Comparison of ENCODE assay signal across 13 cellular contexts in genomic region chr4:124386163-124386562, GRCh38.
"Had no signal": no experiment of that assay in that cellular context is flagged by ENCODE, and none has a peak within 500 bp of the region (broad histone marks: within the 10 kb centered on the region; RNA-seq: fewer than 3 reads in every experiment).

No MANE protein-coding gene starts in this region.

- H3K36me3 ChIP-seq: stomach, tibial nerve, vagina had no signal

- H3K4me3 ChIP-seq: stomach, tibial nerve, vagina had no signal

- H3K9me3 ChIP-seq: stomach, tibial nerve, vagina had no signal

- H3K4me1 ChIP-seq: tibial nerve had no signal

- H3K27me3 ChIP-seq: stomach, tibial nerve, vagina had no signal

- DNase-seq: activated CD4-positive, alpha-beta T cell treated with anti-CD3 and anti-CD28 coated beads, Interleukin-2, amount 50 U/mL, for 48 hours; activated CD4-positive, CD25-positive, alpha-beta regulatory T cell treated with anti-CD3 and anti-CD28 coated beads, Interleukin-2, amount 50 U/mL, for 72 hours; activated CD8-positive, alpha-beta memory T cell treated with anti-CD3 and anti-CD28 coated beads, Interleukin-2, amount 10 ng/mL, durations not matched to agents 7 days and 5 days; activated effector memory CD4-positive, alpha-beta T cell treated with Interleukin-2 at 50 U/mL for 16 hours; activated T-cell treated with anti-CD3 and anti-CD28 coated beads, Interleukin-2, amount 50 U/mL, for 24 hours; amniotic stem cell; effector CD4-positive, alpha-beta T cell; foreskin fibroblast; left colon; stomach had no signal

- ATAC-seq: activated CD8-positive, alpha-beta memory T cell treated with anti-CD3 and anti-CD28 coated beads, Interleukin-2, amount 10 ng/mL, durations not matched to agents 7 days and 5 days; activated naive CD4-positive, alpha-beta T cell treated with anti-CD3 and anti-CD28 coated beads, Interleukin-2, amount 50 U/mL, for 72 hours; left colon had no signal

- H3K27ac ChIP-seq: stomach, tibial nerve, vagina had no signal
